In the genomic region with DNA sequence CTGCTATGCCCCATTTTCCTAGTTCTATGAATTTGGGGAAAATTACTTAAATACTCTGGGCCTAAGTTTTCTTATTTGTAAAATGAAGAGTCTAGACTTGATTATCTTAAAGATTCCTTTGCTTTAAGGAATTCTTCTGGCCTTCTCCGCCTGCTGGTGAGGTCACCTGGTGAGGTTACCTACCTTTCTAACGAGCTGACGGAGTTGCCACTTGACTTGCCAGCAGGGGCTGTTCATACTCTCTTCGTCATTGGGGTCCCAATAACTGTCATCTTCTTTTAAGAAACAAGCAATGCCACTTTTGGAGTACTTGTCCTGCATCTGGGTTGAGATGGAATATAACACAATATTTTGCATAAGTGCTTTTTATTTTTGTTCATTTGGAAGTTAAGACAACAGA, we compare ENCODE assay signal across 15 cellular contexts. TPM values are rescaled to one million over a fixed set of nuclear protein-coding genes. Genes with fewer than 3 reads are reported as not detected.
DNase-seq lines count a peak whose midpoint lies in the region; ATAC-seq and TF ChIP-seq lines count a peak whose summit lies in the region.
"Had no signal": no experiment of that assay in that cellular context is flagged by ENCODE, and none has a peak within 500 bp of the region (broad histone marks: within the 10 kb centered on the region; RNA-seq: fewer than 3 reads in every experiment).

No MANE protein-coding gene starts in this region.

- H3K27me3 ChIP-seq in SJSA1 (replicated peaks) (no peaks in the 10 kb centered on the region), foreskin keratinocyte (no peaks in the 10 kb centered on the region), SJCRH30 (no peaks in the 10 kb centered on the region)
- H3K27me3 ChIP-seq: neural progenitor cell had no signal

- peaks cover 23 to 35% of the 10 kb centered on the region in 2 donors for H3K36me3 Mint-ChIP-seq in activated T-cell treated with anti-CD3 and anti-CD28 coated beads, Interleukin-2, amount 50 U/mL, for 72 hours (ENCODE audit: insufficient read depth in 2 of 2)
- H3K36me3 Mint-ChIP-seq in stimulated activated effector memory CD8-positive, alpha-beta T cell treated with anti-CD3 and anti-CD28 coated beads, Interleukin-12 subunit alpha, Interleukin-12 subunit beta, amount 100 ng/mL, for 72 hours: peaks cover 90% of the 10 kb centered on the region
- H3K36me3 Mint-ChIP-seq: neural progenitor cell had no signal

- peak overlapping the region; percentile 83 to 87 for H3K4me3 Mint-ChIP-seq in activated T-cell treated with anti-CD3 and anti-CD28 coated beads, Interleukin-2, amount 50 U/mL, for 72 hours
- H3K4me3 Mint-ChIP-seq in stimulated activated effector memory CD8-positive, alpha-beta T cell treated with anti-CD3 and anti-CD28 coated beads, Interleukin-12 subunit alpha, Interleukin-12 subunit beta, amount 100 ng/mL, for 72 hours: peak overlapping the region; percentile 68
- H3K4me3 Mint-ChIP-seq: neural progenitor cell had no signal

- no peaks in the 10 kb centered on the region for H3K27me3 Mint-ChIP-seq in activated T-cell treated with anti-CD3 and anti-CD28 coated beads, Interleukin-2, amount 50 U/mL, for 72 hours (ENCODE audit: low read depth)

- peak overlapping the region; percentile 82 for H3K27ac Mint-ChIP-seq in activated T-cell treated with anti-CD3 and anti-CD28 coated beads, Interleukin-2, amount 50 U/mL, for 72 hours
- peak overlapping the region; percentile 89 for H3K27ac Mint-ChIP-seq in stimulated activated effector memory CD8-positive, alpha-beta T cell treated with anti-CD3 and anti-CD28 coated beads, Interleukin-12 subunit alpha, Interleukin-12 subunit beta, amount 100 ng/mL, for 72 hours
- H3K27ac Mint-ChIP-seq: neural progenitor cell had no signal

- ATAC-seq in activated T-cell treated with anti-CD3 and anti-CD28 coated beads, Interleukin-2, amount 50 U/mL, for 72 hours (replicated peaks in 1 of 2): no peak
- no peak for ATAC-seq in foreskin keratinocyte
- no peak for ATAC-seq in stimulated activated effector memory CD8-positive, alpha-beta T cell treated with anti-CD3 and anti-CD28 coated beads, Interleukin-12 subunit alpha, Interleukin-12 subunit beta, amount 100 ng/mL, for 72 hours
- no peak for ATAC-seq in HG03565 (IDR thresholded peaks at IDR 0.05; ENCODE audit: unreplicated experiment)

- H3K9me3 Mint-ChIP-seq in activated T-cell treated with anti-CD3 and anti-CD28 coated beads, Interleukin-2, amount 50 U/mL, for 72 hours: peaks cover 0 to 5% of the 10 kb centered on the region in 2 donors
- no peaks in the 10 kb centered on the region for H3K9me3 Mint-ChIP-seq in stimulated activated effector memory CD8-positive, alpha-beta T cell treated with anti-CD3 and anti-CD28 coated beads, Interleukin-12 subunit alpha, Interleukin-12 subunit beta, amount 100 ng/mL, for 72 hours
- H3K9me3 Mint-ChIP-seq: neural progenitor cell had no signal

- H3K4me1 Mint-ChIP-seq in activated T-cell treated with anti-CD3 and anti-CD28 coated beads, Interleukin-2, amount 50 U/mL, for 72 hours (ENCODE audit: low read depth): peaks cover 90% of the 10 kb centered on the region
- H3K4me1 Mint-ChIP-seq in stimulated activated effector memory CD8-positive, alpha-beta T cell treated with anti-CD3 and anti-CD28 coated beads, Interleukin-12 subunit alpha, Interleukin-12 subunit beta, amount 100 ng/mL, for 72 hours: peaks cover 88% of the 10 kb centered on the region
- H3K4me1 Mint-ChIP-seq: neural progenitor cell had no signal

- no peak for DNase-seq in activated T-cell treated with anti-CD3 and anti-CD28 coated beads, Interleukin-2, amount 50 U/mL, for 72 hours
- DNase-seq in activated T-cell treated with anti-CD3 and anti-CD28 coated beads for 4 hours: no peak
- no peak for DNase-seq in SJSA1 (ENCODE audit: low read depth in 1 of 2, low spot score in 2 of 2)
- DNase-seq in foreskin keratinocyte: no peak
- DNase-seq in stimulated activated effector memory CD8-positive, alpha-beta T cell treated with anti-CD3 and anti-CD28 coated beads, Interleukin-12 subunit alpha, Interleukin-12 subunit beta, amount 100 ng/mL, for 72 hours (ENCODE audit: low spot score in 2 of 2): no peak
- DNase-seq in SJCRH30: no peak
- DNase-seq in NCI-H2029 treated with DMSO at 0.1 percent for 48 hours (lab: John Stamatoyannopoulos, UW): no peak
- DNase-seq: activated CD4-positive, alpha-beta T cell treated with anti-CD3 and anti-CD28 coated beads, Interleukin-2, amount 50 U/mL, for 1 hour; hippocampal formation; Karpas-422; NCI-H1694 treated with DMSO at 0.1 percent for 48 hours; NCI-H526 treated with DMSO at 0.1 percent for 48 hours; stimulated activated naive CD4-positive, alpha-beta T cell treated with Interleukin-2 at 50 U/mL for 16 hours had no signal

- 0 out of 2 replicates have a peak overlapping the region, but pooled peaks have one; percentile 50 for H3K27ac ChIP-seq in SJSA1
- peak overlapping the region; percentile 28 for H3K27ac ChIP-seq in foreskin keratinocyte
- no peak overlapping the region for H3K27ac ChIP-seq in SJCRH30
- H3K27ac ChIP-seq: neural progenitor cell had no signal

- H3K36me3 ChIP-seq in SJSA1 (no peaks in the 10 kb centered on the region), SJCRH30 (no peaks in the 10 kb centered on the region)
- H3K36me3 ChIP-seq: neural progenitor cell had no signal

- H3K9me3 ChIP-seq in SJSA1 (replicated peaks) (no peaks in the 10 kb centered on the region), SJCRH30 (replicated peaks) (no peaks in the 10 kb centered on the region)

- no peak for TF ChIP-seq CTCF in foreskin keratinocyte (conservative IDR thresholded peaks at IDR 0.05)

- H3K4me3 ChIP-seq in SJSA1: no peak overlapping the region
- no peak overlapping the region for H3K4me3 ChIP-seq in SJCRH30
- H3K4me3 ChIP-seq: neural progenitor cell had no signal

- peaks cover 48% of the 10 kb centered on the region for H3K4me1 ChIP-seq in SJSA1 (replicated peaks)
- peaks cover 17% of the 10 kb centered on the region for H3K4me1 ChIP-seq in foreskin keratinocyte
- H3K4me1 ChIP-seq in SJCRH30: no peaks in the 10 kb centered on the region
- H3K4me1 ChIP-seq: neural progenitor cell had no signal

RNA-seq across cellular contexts. Expression of a gene that starts 8.6 kb away (rescaled TPM):
- total RNA-seq in activated T-cell treated with anti-CD3 and anti-CD28 coated beads, Interleukin-2, amount 50 U/mL, for 72 hours: 10 to 100 TPM; 30.3 to 44.0 TPM
- total RNA-seq in SJSA1 (2014; rRNA removed; shearing (Covaris generic)): 1.0 TPM in 1 of 2 replicates, not detected in the other
- 8.5 and 16.7 TPM in 2 replicates for total RNA-seq in foreskin keratinocyte
- 6.7 and 11.0 TPM in 2 replicates for polyA plus RNA-seq in foreskin keratinocyte
- total RNA-seq in SJCRH30 (2014; rRNA removed; shearing (Covaris generic)): not detected in 2 replicates
